ENCODE assay signal across 32 cellular contexts in genomic region chr6:154993026-154993425, GRCh38. TPM values are rescaled to one million over a fixed set of nuclear protein-coding genes. Genes with fewer than 3 reads are reported as not detected.
DNase-seq lines count a peak whose midpoint lies in the region; ATAC-seq and TF ChIP-seq lines count a peak whose summit lies in the region.
"Had no signal": no experiment of that assay in that cellular context is flagged by ENCODE, and none has a peak within 500 bp of the region (broad histone marks: within the 10 kb centered on the region; RNA-seq: fewer than 3 reads in every experiment).

No MANE protein-coding gene starts in this region.

- DNase-seq in EH (ENCODE audit: low read depth) (peak; percentile 66), LoVo (ENCODE audit: low spot score) (peak; percentile 40), epithelial cell of esophagus (ENCODE audit: low read depth) (peak; percentile 52), progenitor cell of endocrine pancreas (ENCODE audit: low spot score, unreplicated experiment) (no peak), PC-3 (no peak)
- DNase-seq: activated CD4-positive, alpha-beta T cell treated with anti-CD3 and anti-CD28 coated beads, Interleukin-2, amount 50 U/mL, for 1 hour; activated CD4-positive, CD25-positive, alpha-beta regulatory T cell; activated naive CD4-positive, alpha-beta T cell; activated naive CD8-positive, alpha-beta T cell treated with anti-CD3 and anti-CD28 coated beads, Interleukin-2, amount 50 U/mL, for 24 hours; activated T-cell treated with anti-CD3 and anti-CD28 coated beads, Interleukin-2, amount 50 U/mL, for 72 hours; central memory CD4-positive, alpha-beta T cell; COR-L47; GF-D8; hippocampal formation; KG1; MV-4-11; NCI-H1436 treated with DMSO at 0.1 percent for 48 hours; NCI-H2081 treated with DMSO at 0.1 percent for 48 hours; NCI-H2227 treated with DMSO at 0.1 percent for 48 hours; substantia nigra; T-helper 1 cell; trophoblast cell had no signal

- peaks cover 6% of the 10 kb centered on the region; the same call in 1 of the 2 replicates for H3K4me1 ChIP-seq in PC-3 (ENCODE audit: insufficient read depth, low read length)

- no peak overlapping the region for H3K27ac Mint-ChIP-seq in progenitor cell of endocrine pancreas
- H3K27ac Mint-ChIP-seq in stimulated activated memory B cell treated with anti-CD40 and anti-IgM and Interleukin-4, amounts not matched to agents 10 μg/mL and 1 μg/mL and 100 μg/mL, for 72 hours: no peak overlapping the region
- H3K27ac Mint-ChIP-seq: activated naive CD8-positive, alpha-beta T cell treated with anti-CD3 and anti-CD28 coated beads, Interleukin-2, amount 50 U/mL, for 24 hours; activated T-cell treated with anti-CD3 and anti-CD28 coated beads, Interleukin-2, amount 50 U/mL, for 72 hours; dendritic cell treated with granulocyte-macrophage colony-stimulating factor and Interleukin-4, amounts not matched to agents 40 ng/mL and 50 ng/mL, for 4 days; natural killer cell treated with Interleukin-12 subunit alpha and Interleukin-12 subunit beta and Interleukin-15 and Interleukin-18, amount 100 ng/mL, for 72 hours; stimulated activated effector memory CD8-positive, alpha-beta T cell treated with anti-CD3 and anti-CD28 coated beads, Interleukin-12 subunit alpha, Interleukin-12 subunit beta, amount 100 ng/mL, for 72 hours had no signal

- no peak overlapping the region for H3K4me2 ChIP-seq in PC-3 (ENCODE audit: low read length)
- H3K4me2 ChIP-seq: BLaER1 treated with 17β-estradiol and CSF1 and Interleukin-3, amounts not matched to agents 10 nM and 100 nM had no signal

- H3K4me1 Mint-ChIP-seq in progenitor cell of endocrine pancreas (ENCODE audit: low read depth): peaks cover 10% of the 10 kb centered on the region
- peaks cover 7% of the 10 kb centered on the region for H3K4me1 Mint-ChIP-seq in stimulated activated memory B cell treated with anti-CD40 and anti-IgM and Interleukin-4, amounts not matched to agents 10 μg/mL and 1 μg/mL and 100 μg/mL, for 72 hours

- BruUV-seq in PC-3 (replicated peaks; lab: Mats Ljungman, UMichigan): no TSS peak

- intact Hi-C loops in PC-3 (cut with micrococcal nuclease): no loop called here

- no peaks in the 10 kb centered on the region for H3F3A ChIP-seq in PC-3 (ENCODE audit: low read length, unreplicated experiment)

- no peaks in the 10 kb centered on the region for H3K79me2 ChIP-seq in PC-3 (ENCODE audit: low read length)

- no peaks in the 10 kb centered on the region for H3K9me3 ChIP-seq in PC-3 (ENCODE audit: low read length)
- H3K9me3 ChIP-seq: gastroesophageal sphincter had no signal

- H3K4me3 Mint-ChIP-seq in progenitor cell of endocrine pancreas (ENCODE audit: low read depth): peak overlapping the region; percentile 6
- no peak overlapping the region for H3K4me3 Mint-ChIP-seq in stimulated activated memory B cell treated with anti-CD40 and anti-IgM and Interleukin-4, amounts not matched to agents 10 μg/mL and 1 μg/mL and 100 μg/mL, for 72 hours
- H3K4me3 Mint-ChIP-seq: activated T-cell treated with anti-CD3 and anti-CD28 coated beads, Interleukin-2, amount 50 U/mL, for 72 hours; dendritic cell treated with granulocyte-macrophage colony-stimulating factor and Interleukin-4, amounts not matched to agents 40 ng/mL and 50 ng/mL, for 4 days; stimulated activated effector memory CD8-positive, alpha-beta T cell treated with anti-CD3 and anti-CD28 coated beads, Interleukin-12 subunit alpha, Interleukin-12 subunit beta, amount 100 ng/mL, for 72 hours had no signal

- H3K9me2 ChIP-seq in PC-3 (replicated peaks; ENCODE audit: low read length): no peaks in the 10 kb centered on the region

- H3K4me3 ChIP-seq in epithelial cell of esophagus (ENCODE audit: low read length): no peak overlapping the region
- no peak overlapping the region for H3K4me3 ChIP-seq in PC-3 (ENCODE audit: low read length)
- H3K4me3 ChIP-seq: BLaER1 treated with 17β-estradiol and CSF1 and Interleukin-3, amounts not matched to agents 10 nM and 100 nM; gastroesophageal sphincter; lung had no signal

- H3K9me3 Mint-ChIP-seq in progenitor cell of endocrine pancreas (ENCODE audit: low read depth): peaks cover 3% of the 10 kb centered on the region
- H3K9me3 Mint-ChIP-seq in stimulated activated memory B cell treated with anti-CD40 and anti-IgM and Interleukin-4, amounts not matched to agents 10 μg/mL and 1 μg/mL and 100 μg/mL, for 72 hours: peaks cover 5% of the 10 kb centered on the region
- H3K9me3 Mint-ChIP-seq: activated T-cell treated with anti-CD3 and anti-CD28 coated beads, Interleukin-2, amount 50 U/mL, for 72 hours; natural killer cell treated with Interleukin-12 subunit alpha and Interleukin-12 subunit beta and Interleukin-15 and Interleukin-18, amount 100 ng/mL, for 72 hours had no signal

- no peak overlapping the region for H3K27ac ChIP-seq in PC-3 (ENCODE audit: low read length)
- H3K27ac ChIP-seq: BLaER1 treated with 17β-estradiol and CSF1 and Interleukin-3, amounts not matched to agents 10 nM and 100 nM; gastroesophageal sphincter had no signal

- peaks cover 43% of the 10 kb centered on the region for H3K27me3 Mint-ChIP-seq in progenitor cell of endocrine pancreas
- H3K27me3 Mint-ChIP-seq in stimulated activated memory B cell treated with anti-CD40 and anti-IgM and Interleukin-4, amounts not matched to agents 10 μg/mL and 1 μg/mL and 100 μg/mL, for 72 hours: peaks cover 31% of the 10 kb centered on the region

- no peaks in the 10 kb centered on the region for H3K36me3 ChIP-seq in PC-3 (ENCODE audit: low read depth, low read length)
- H3K36me3 ChIP-seq: BLaER1 treated with 17β-estradiol and CSF1 and Interleukin-3, amounts not matched to agents 10 nM and 100 nM had no signal

- TF ChIP-seq CTCF in epithelial cell of esophagus (IDR thresholded peaks at IDR 0.05; ENCODE audit: insufficient read depth, low read depth, low read length, missing control alignments): no peak
- TF ChIP-seq CTCF in progenitor cell of endocrine pancreas (IDR thresholded peaks at IDR 0.05; ENCODE audit: unreplicated experiment): no peak
- no peak for TF ChIP-seq CTCF in PC-3 (conservative IDR thresholded peaks at IDR 0.05; ENCODE audit: low read depth, low read length)

- no peak for ATAC-seq in HG03039 (IDR thresholded peaks at IDR 0.05; ENCODE audit: unreplicated experiment)
- ATAC-seq in stimulated activated memory B cell treated with anti-CD40 and anti-IgM and Interleukin-4, amounts not matched to agents 10 μg/mL and 1 μg/mL and 100 μg/mL, for 72 hours: no peak
- ATAC-seq in PC-3: no peak
- ATAC-seq in HG03565 (IDR thresholded peaks at IDR 0.05; ENCODE audit: unreplicated experiment): no peak
- ATAC-seq: activated naive CD8-positive, alpha-beta T cell treated with anti-CD3 and anti-CD28 coated beads, Interleukin-2, amount 50 U/mL, for 24 hours; activated T-cell treated with anti-CD3 and anti-CD28 coated beads, Interleukin-2, amount 50 U/mL, for 72 hours; esophagus mucosa; gastroesophageal sphincter; natural killer cell treated with Interleukin-12 subunit alpha and Interleukin-12 subunit beta and Interleukin-15 and Interleukin-18, amount 100 ng/mL, for 72 hours; stimulated activated effector memory CD8-positive, alpha-beta T cell treated with anti-CD3 and anti-CD28 coated beads, Interleukin-12 subunit alpha, Interleukin-12 subunit beta, amount 100 ng/mL, for 72 hours had no signal

- H3K9ac ChIP-seq in PC-3 (ENCODE audit: low read length): no peak overlapping the region
- H3K9ac ChIP-seq: BLaER1 treated with 17β-estradiol and CSF1 and Interleukin-3, amounts not matched to agents 10 nM and 100 nM had no signal

- CTCF ChIA-PET in PC-3 (lab: Charles Lee): no interaction called here

- H4K20me1 ChIP-seq in PC-3 (ENCODE audit: low read length): no peaks in the 10 kb centered on the region
- H4K20me1 ChIP-seq: BLaER1 treated with 17β-estradiol and CSF1 and Interleukin-3, amounts not matched to agents 10 nM and 100 nM had no signal

- H3K27me3 ChIP-seq in PC-3 (ENCODE audit: low read length): no peaks in the 10 kb centered on the region

- POLR2A ChIA-PET in PC-3 (lab: Charles Lee; ENCODE audit: unreplicated experiment): no interaction called here

- H3K36me3 Mint-ChIP-seq in progenitor cell of endocrine pancreas (ENCODE audit: insufficient read depth): peaks cover 4% of the 10 kb centered on the region
- H3K36me3 Mint-ChIP-seq in stimulated activated memory B cell treated with anti-CD40 and anti-IgM and Interleukin-4, amounts not matched to agents 10 μg/mL and 1 μg/mL and 100 μg/mL, for 72 hours: peaks cover 4% of the 10 kb centered on the region
- H3K36me3 Mint-ChIP-seq: natural killer cell treated with Interleukin-12 subunit alpha and Interleukin-12 subunit beta and Interleukin-15 and Interleukin-18, amount 100 ng/mL, for 72 hours; stimulated activated effector memory CD8-positive, alpha-beta T cell treated with anti-CD3 and anti-CD28 coated beads, Interleukin-12 subunit alpha, Interleukin-12 subunit beta, amount 100 ng/mL, for 72 hours had no signal

- no peak overlapping the region for H2AFZ ChIP-seq in PC-3 (ENCODE audit: low read length)

RNA-seq across cellular contexts. Expression of gene TIAM2, which starts 2.1 kb away (rescaled TPM):
- 14.3 and 15.1 TPM in 2 replicates for total RNA-seq in progenitor cell of endocrine pancreas
- total RNA-seq in PC-3 (2014; rRNA removed): 2.8 and 4.5 TPM in 2 replicates

Comparison
In these comparisons a context has a peak if more than half of its experiments do, and no peak if none do; other contexts are left out.
1. DNase-seq: peak in EH (single experiment), LoVo (single experiment) and epithelial cell of esophagus (single experiment); none in progenitor cell of endocrine pancreas (single experiment) and PC-3 (single experiment).